20 cellular contexts compared by ENCODE assay signal in genomic region chr14:104213301-104214034, GRCh38.
DNase-seq lines count a peak whose midpoint lies in the region; ATAC-seq, FAIRE-seq and TF ChIP-seq lines count a peak whose summit lies in the region.
"Had no signal": no experiment of that assay in that cellular context is flagged by ENCODE, and none has a peak within 500 bp of the region (broad histone marks: within the 10 kb centered on the region; RNA-seq: fewer than 3 reads in every experiment).

No MANE protein-coding gene starts in this region.

- BruUV-seq in HepG2 (replicated peaks; lab: Mats Ljungman, UMichigan) = no TSS peak

- TF ChIP-seq CTCF in right lobe of liver (IDR thresholded peaks at IDR 0.05) (no peak), HepG2 (CRISPR knock-in tag; IDR thresholded peaks at IDR 0.05) (no peak)

- peak overlapping the region; percentile 17 for H2BK5ac ChIP-seq in neuronal stem cell (ENCODE audit: low read length)

- 83% methylated on average over 19 of the region's 30 CpGs for WGBS in right lobe of liver (ENCODE audit: insufficient coverage, low coverage, low lambda C conversion rate, missing lambda C conversion rate)
- WGBS in HepG2 (ENCODE audit: low lambda C conversion rate) = 10% methylated on average over 14 of the region's 30 CpGs
- WGBS in neuronal stem cell (ENCODE audit: extremely low coverage in 2 of 2, insufficient read length in 2 of 2, insufficient replicate concordance in 1 of 2), 2 donors = no CpG with 5 or more reads among the region's 30 CpGs
- 87 to 88% methylated on average over 30 of the region's 30 CpGs for WGBS in aorta, 2 donors

- no peak overlapping the region for H2AFZ ChIP-seq in HepG2 (ENCODE audit: low read length)
- no peak overlapping the region for H2AFZ ChIP-seq in neuronal stem cell (ENCODE audit: low read length)
- H2AFZ ChIP-seq: GM23338 had no signal

- H4K8ac ChIP-seq in neuronal stem cell (ENCODE audit: low read depth, low read length) = no peak overlapping the region

- no peak overlapping the region for H2BK15ac ChIP-seq in neuronal stem cell (ENCODE audit: low read length)

- no peaks in the 10 kb centered on the region for H3K79me2 ChIP-seq in HepG2 (ENCODE audit: insufficient read depth, low read length)

- peak; percentile 42 for DNase-seq in Right ventricle myocardium inferior (ENCODE audit: missing footprints)
- DNase-seq in cardiac septum (ENCODE audit: low spot score) = no peak
- peak in 2 of 3 donors; percentile 4 to 43 for DNase-seq in right lobe of liver
- no peak for DNase-seq in HepG2 (ENCODE audit: low spot score)
- DNase-seq in neuronal stem cell (ENCODE audit: low spot score) = no peak
- peak; percentile 14 to 58 for DNase-seq in aorta
- DNase-seq in activated CD8-positive, alpha-beta memory T cell treated with anti-CD3 and anti-CD28 coated beads, Interleukin-2, amount 50 U/mL, for 48 hours = no peak
- DNase-seq in pons (ENCODE audit: low spot score) = no peak
- DNase-seq: AML-193; Caco-2; CD4-positive, alpha-beta T cell; H9 had no signal

- no peak overlapping the region for H3K27ac ChIP-seq in right lobe of liver
- no peak overlapping the region for H3K27ac ChIP-seq in HepG2 (ENCODE audit: extremely low read length, insufficient read depth, low read length)
- no peak overlapping the region for H3K27ac ChIP-seq in neuronal stem cell (replicated peaks; ENCODE audit: low read length)
- no peak overlapping the region for H3K27ac ChIP-seq in aorta (ENCODE audit: low read depth in 1 of 2, low read length in 2 of 2)
- H3K27ac ChIP-seq: 22Rv1, A549, C4-2B had no signal

- intact Hi-C loops in Right ventricle myocardium inferior (cut with DNase I) (no loop called here), cardiac septum (cut with DNase I) (no loop called here), right lobe of liver (cut with DNase I) (no loop called here), HepG2 (cut with micrococcal nuclease; ENCODE audit: unreplicated experiment) (no loop called here), aorta (cut with DNase I) (no loop called here)

- no peak overlapping the region for H2BK120ac ChIP-seq in neuronal stem cell (ENCODE audit: low read depth, low read length)

- no peak overlapping the region for H3K9ac ChIP-seq in HepG2 (ENCODE audit: insufficient read depth, low read depth, low read length)
- H3K9ac ChIP-seq in neuronal stem cell (ENCODE audit: low read depth, low read length, poor library complexity) = no peak overlapping the region

- no peak overlapping the region for H4K91ac ChIP-seq in neuronal stem cell (ENCODE audit: low read depth, low read length, poor library complexity)

- H3K23ac ChIP-seq in neuronal stem cell (ENCODE audit: low read depth, low read length, poor library complexity) = peak overlapping the region; percentile 55

- H3K4ac ChIP-seq in neuronal stem cell (ENCODE audit: low read length) = no peak overlapping the region

- H3K36me3 ChIP-seq in right lobe of liver (no peaks in the 10 kb centered on the region), HepG2 (replicated peaks in 1 of 2; ENCODE audit: control insufficient read depth in 1 of 2, insufficient read depth in 2 of 2, low read length in 2 of 2) (no peaks in the 10 kb centered on the region), neuronal stem cell (replicated peaks in 1 of 2; ENCODE audit: control insufficient read depth in 2 of 2, insufficient read depth in 2 of 2, low read length in 2 of 2) (no peaks in the 10 kb centered on the region), aorta (ENCODE audit: control insufficient read depth in 1 of 2, insufficient read depth in 2 of 2, low read length in 1 of 2) (no peaks in the 10 kb centered on the region)

- TF ChIP-seq RAD21 in HepG2 (CRISPR knock-in tag; IDR thresholded peaks at IDR 0.05) = no peak

- H2BK12ac ChIP-seq in neuronal stem cell (ENCODE audit: low read length) = no peak overlapping the region

- TF ChIP-seq POLR2A in right lobe of liver (IDR thresholded peaks at IDR 0.05) (no peak), HepG2 (IDR thresholded peaks at IDR 0.05; ENCODE audit: insufficient read depth in 1 of 2, low read depth in 2 of 2, low read length in 2 of 2) (no peak)

- in situ Hi-C loops in HepG2 (cut with HindIII; ENCODE audit: extremely low pct_ligation_motif_present, low pct_unique_long_range_greater_than_20kb) = no loop called here

- no peaks in the 10 kb centered on the region for H3K79me1 ChIP-seq in neuronal stem cell (ENCODE audit: low read depth, low read length)

- peak overlapping the region; percentile 88 for H2AK5ac ChIP-seq in neuronal stem cell (ENCODE audit: low read depth, low read length)

- POLR2A ChIA-PET in HepG2 (lab: Yijun Ruan, JAX) = no interaction called here

- H3K9me3 ChIP-seq in right lobe of liver (no peaks in the 10 kb centered on the region), HepG2 (ENCODE audit: low read length) (no peaks in the 10 kb centered on the region), neuronal stem cell (replicated peaks in 1 of 2; ENCODE audit: control insufficient read depth in 2 of 2, insufficient read depth in 1 of 2, low read depth in 1 of 2, low read length in 2 of 2) (no peaks in the 10 kb centered on the region), aorta (ENCODE audit: control insufficient read depth, low read length) (no peaks in the 10 kb centered on the region)
- H3K9me3 ChIP-seq: A549, Caco-2 had no signal

- H3K14ac ChIP-seq in neuronal stem cell (ENCODE audit: low read length) = no peak overlapping the region

- no peak for FAIRE-seq in HepG2 (lab: Jason Lieb, UNC)
- FAIRE-seq: A549, D721Med, G401.6, GM12892, GM18507 had no signal

- no peak overlapping the region for H3K4me3 ChIP-seq in right lobe of liver
- H3K4me3 ChIP-seq in HepG2 (replicated peaks in 1 of 3; ENCODE audit: insufficient read depth in 1 of 3, low read depth in 2 of 3, low read length in 3 of 3) = no peak overlapping the region
- no peak overlapping the region for H3K4me3 ChIP-seq in neuronal stem cell (ENCODE audit: low read length in 2 of 2)
- no peak overlapping the region for H3K4me3 ChIP-seq in aorta (ENCODE audit: low read length in 2 of 2)
- H3K4me3 ChIP-seq: A549, GM23338 had no signal

- H4K20me1 ChIP-seq in HepG2 (ENCODE audit: insufficient read depth, low read length) = no peaks in the 10 kb centered on the region

- H3K4me1 ChIP-seq in right lobe of liver (no peaks in the 10 kb centered on the region), HepG2 (ENCODE audit: insufficient read depth, low read length) (no peaks in the 10 kb centered on the region), neuronal stem cell (ENCODE audit: control insufficient read depth in 2 of 2, insufficient read depth in 1 of 2, low read depth in 1 of 2, low read length in 2 of 2) (peaks cover 0 to 3% of the 10 kb centered on the region in 2 donors), aorta (ENCODE audit: control insufficient read depth in 1 of 2, insufficient read depth in 2 of 2, low read length in 2 of 2) (no peaks in the 10 kb centered on the region)
- H3K4me1 ChIP-seq: A549, Caco-2 had no signal

- CTCF ChIA-PET in HepG2 (lab: Yijun Ruan, JAX; ENCODE audit: low intra/inter-chr PET ratio, low total read pairs) = no interaction called here

- TF ChIP-seq EP300 in HepG2 (IDR thresholded peaks at IDR 0.05; ENCODE audit: low read depth in 2 of 2, low read length in 2 of 2) = no peak
- no peak for TF ChIP-seq EP300 in HepG2 (CRISPR knock-in tag; IDR thresholded peaks at IDR 0.05; ENCODE audit: borderline replicate concordance)

- H3K4me2 ChIP-seq in HepG2 (ENCODE audit: low read depth, low read length) (no peak overlapping the region), neuronal stem cell (ENCODE audit: insufficient read depth, low read length, poor library complexity, severe bottlenecking) (no peak overlapping the region)
- H3K4me2 ChIP-seq: A549, GM23338 had no signal

- peak overlapping the region; percentile 77 for H3K18ac ChIP-seq in neuronal stem cell (ENCODE audit: low read length)

- H3K27me3 ChIP-seq in right lobe of liver = no peaks in the 10 kb centered on the region
- H3K27me3 ChIP-seq in HepG2 (ENCODE audit: control insufficient read depth in 1 of 2, insufficient read depth in 2 of 2, low read length in 2 of 2) = peaks cover 3 to 34% of the 10 kb centered on the region in 2 experiments; a peak in 3 of 5 replicates
- H3K27me3 ChIP-seq in neuronal stem cell (ENCODE audit: control insufficient read depth in 3 of 3, insufficient read depth in 3 of 3, low read depth in 1 of 3, low read length in 3 of 3) = peaks cover 0 to 27% (median 0%) of the 10 kb centered on the region in 3 experiments
- H3K27me3 ChIP-seq in aorta (ENCODE audit: control insufficient read depth in 1 of 2, insufficient read depth in 2 of 2, low read length in 1 of 2) = no peaks in the 10 kb centered on the region

- no peak for ATAC-seq in Right ventricle myocardium inferior
- ATAC-seq in right lobe of liver = no peak
- no peak for ATAC-seq in HepG2
- ATAC-seq in aorta (ENCODE audit: low FRiP score) = no peak
- ATAC-seq: GM23338 had no signal

TF ChIP-seq in HepG2, 621 proteins besides CTCF, POLR2A, EP300 and RAD21 (continues in another document):
- no peak for TF ChIP-seq BCL3 (CRISPR knock-in tag; IDR thresholded peaks at IDR 0.05)
- no peak for TF ChIP-seq U2AF2 (IDR thresholded peaks at IDR 0.05; ENCODE audit: low read depth, low read length)
- no peak for TF ChIP-seq AHR (CRISPR knock-in tag; IDR thresholded peaks at IDR 0.05)
- TF ChIP-seq ZKSCAN8 (CRISPR knock-in tag; IDR thresholded peaks at IDR 0.05; ENCODE audit: borderline replicate concordance) = no peak
- no peak for TF ChIP-seq GFI1 (CRISPR knock-in tag; IDR thresholded peaks at IDR 0.05; ENCODE audit: borderline replicate concordance)
- no peak for TF ChIP-seq CCAR2 (optimal IDR thresholded peaks at IDR 0.05; ENCODE audit: low read depth, low read length)
- TF ChIP-seq NFE2L2 (IDR thresholded peaks at IDR 0.05; ENCODE audit: low read length) = no peak

Comparison
In these comparisons a context has a peak if more than half of its experiments do, and no peak if none do; other contexts are left out.
1. DNase-seq: peak in Right ventricle myocardium inferior (single experiment), right lobe of liver (2 of 3) and aorta (2 of 2); none in cardiac septum (single experiment), HepG2 (single experiment), neuronal stem cell (single experiment), activated CD8-positive, alpha-beta memory T cell treated with anti-CD3 and anti-CD28 coated beads, Interleukin-2, amount 50 U/mL, for 48 hours (single experiment) and pons (single experiment).